Comparison of ENCODE assay signal across 24 cellular contexts in the genomic region with DNA sequence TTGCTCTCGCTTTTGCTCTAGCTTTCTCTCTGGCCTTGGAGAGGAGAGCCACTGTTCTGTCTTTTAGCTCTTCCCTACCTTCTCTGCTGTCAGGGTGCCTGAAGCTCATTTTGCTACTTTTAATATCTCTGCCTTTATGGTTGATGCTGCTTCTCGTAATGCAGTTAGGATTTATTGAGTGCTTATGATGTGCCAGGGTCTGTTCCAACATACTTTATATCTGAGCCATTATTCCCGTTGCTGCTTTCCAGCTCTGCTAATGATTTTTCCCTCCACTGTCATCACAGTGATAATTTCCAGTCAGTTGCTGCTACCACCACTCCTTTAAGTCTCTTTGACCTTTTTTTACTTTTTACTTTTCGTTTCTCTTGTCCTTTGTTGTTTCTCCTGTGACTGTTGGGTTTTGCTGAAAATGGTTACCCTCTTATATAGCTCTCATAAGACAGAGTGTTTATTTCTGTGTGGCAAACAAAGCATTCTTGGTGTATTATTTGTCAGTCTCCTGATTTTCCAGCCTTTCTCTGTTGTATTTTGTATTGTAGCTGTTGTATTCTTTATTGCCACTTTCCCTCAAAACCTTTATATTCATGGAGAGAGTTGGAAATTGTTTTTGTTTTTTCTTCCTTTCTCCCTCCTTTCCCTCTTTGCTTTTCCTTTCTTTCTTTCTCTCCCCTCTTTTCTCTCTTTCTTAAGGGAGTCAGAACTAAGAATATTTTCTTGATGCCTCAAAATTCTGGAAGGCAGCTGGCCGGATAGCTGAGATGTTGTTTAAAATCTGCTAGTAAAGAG. TPM values are rescaled to one million over a fixed set of nuclear protein-coding genes. Genes with fewer than 3 reads are reported as not detected.
DNase-seq lines count a peak whose midpoint lies in the region; ATAC-seq, FAIRE-seq and TF ChIP-seq lines count a peak whose summit lies in the region.
"Had no signal": no experiment of that assay in that cellular context is flagged by ENCODE, and none has a peak within 500 bp of the region (broad histone marks: within the 10 kb centered on the region; RNA-seq: fewer than 3 reads in every experiment).

No MANE protein-coding gene starts in this region.

- H4K20me1 ChIP-seq in astrocyte (ENCODE audit: insufficient read depth, low read length): no peaks in the 10 kb centered on the region

- no peak overlapping the region; the same call in 1 of the 2 replicates for H3K4me3 ChIP-seq in AG04450 (ENCODE audit: low read depth, low read length)
- H3K4me3 ChIP-seq in astrocyte (ENCODE audit: insufficient read depth, low read depth, low read length): no peak overlapping the region
- no peak overlapping the region for H3K4me3 ChIP-seq in left lung

- H3K9ac ChIP-seq in astrocyte (ENCODE audit: low read length): no peak overlapping the region
- H3K9ac ChIP-seq: parathyroid adenoma had no signal

- FAIRE-seq in GM12891 (lab: Jason Lieb, UNC) (peak; percentile 47), astrocyte (lab: Jason Lieb, UNC) (no peak)

- no peak overlapping the region for H3K4me3 Mint-ChIP-seq in astrocyte (ENCODE audit: unreplicated experiment)
- H3K4me3 Mint-ChIP-seq: activated naive CD4-positive, alpha-beta T cell treated with anti-CD3 and anti-CD28 coated beads for 36 hours; activated T-cell treated with anti-CD3 and anti-CD28 coated beads, Interleukin-2, amount 50 U/mL, for 4 hours; CD4-positive, alpha-beta T cell; memory B cell; naive thymus-derived CD8-positive, alpha-beta T cell had no signal

- H3K27ac ChIP-seq in AG04450 (ENCODE audit: low read depth, low read length) (peak overlapping the region; percentile 65), astrocyte (ENCODE audit: low read depth, low read length) (no peak overlapping the region), left lung (peak overlapping the region in 1 of 2 donors; percentile 76)
- H3K27ac ChIP-seq: parathyroid adenoma, RWPE1 had no signal

- peak; percentile 56 for ATAC-seq in left lung
- ATAC-seq in HG03469 (IDR thresholded peaks at IDR 0.05; ENCODE audit: unreplicated experiment): no peak
- ATAC-seq: activated T-cell treated with anti-CD3 and anti-CD28 coated beads, Interleukin-2, amount 50 U/mL, for 4 hours; naive thymus-derived CD8-positive, alpha-beta T cell had no signal

- H3K36me3 ChIP-seq in astrocyte (ENCODE audit: insufficient read depth, low read length): peaks cover 10% of the 10 kb centered on the region
- peaks cover 0 to 6% of the 10 kb centered on the region in 2 donors for H3K36me3 ChIP-seq in left lung

- H3K4me1 Mint-ChIP-seq in astrocyte (ENCODE audit: low read depth, unreplicated experiment): peaks cover 11% of the 10 kb centered on the region

- CTCF ChIA-PET in AG04450 (lab: Charles Lee): interaction anchor here (1.0 to 1.8 kb wide), 5 partner anchors 9 to 1122 kb away, joined by 3 to 8 read pairs (median 5); no protein-coding TSS in a partner anchor

- TF ChIP-seq CTCF in AG04450 (IDR thresholded peaks at IDR 0.05; ENCODE audit: low read depth, low read length) (no peak), astrocyte (IDR thresholded peaks at IDR 0.05; ENCODE audit: insufficient read depth, low read depth, low read length) (no peak), left lung (IDR thresholded peaks at IDR 0.05) (no peak)

- POLR2A ChIA-PET in AG04450 (lab: Yijun Ruan, JAX): interaction anchor here (0.6 kb wide), 1 partner anchor 991 kb away, joined by 6 read pairs; no protein-coding TSS in a partner anchor

- DNase-seq in AG04450 (ENCODE audit: low read depth, low spot score): no peak
- DNase-seq in GM12891 (ENCODE audit: insufficient read length, low spot score): no peak
- peak; percentile 6 for DNase-seq in astrocyte (ENCODE audit: low read depth)
- DNase-seq in left lung: no peak
- no peak for DNase-seq in OCI-M2 (lab: John Stamatoyannopoulos, UW; ENCODE audit: unreplicated experiment)
- no peak for DNase-seq in retina
- no peak for DNase-seq in putamen (ENCODE audit: low spot score)
- DNase-seq: ACHN; activated CD4-positive, CD25-positive, alpha-beta regulatory T cell; activated naive CD4-positive, alpha-beta T cell treated with anti-CD3 and anti-CD28 coated beads for 36 hours; activated T-cell treated with anti-CD3 and anti-CD28 coated beads, Interleukin-2, amount 50 U/mL, for 4 hours; CD4-positive, alpha-beta T cell; cerebellar nuclear complex; KBM-7; kidney glomerular epithelial cell; MM.1S; naive thymus-derived CD8-positive, alpha-beta T cell; NCI-H1436; NCI-H510A treated with DMSO at 0.1 percent for 48 hours; T1000 had no signal

- H3K36me3 Mint-ChIP-seq in astrocyte (ENCODE audit: low read depth, unreplicated experiment): no peaks in the 10 kb centered on the region

- no peak overlapping the region for H3K4me2 ChIP-seq in astrocyte (ENCODE audit: low read length)

- no peaks in the 10 kb centered on the region for H3K27me3 ChIP-seq in AG04450 (ENCODE audit: control insufficient read depth, insufficient read depth, low read length)
- no peaks in the 10 kb centered on the region for H3K27me3 ChIP-seq in astrocyte (ENCODE audit: insufficient read depth, low read length)
- no peaks in the 10 kb centered on the region for H3K27me3 ChIP-seq in left lung

- H3K79me2 ChIP-seq in astrocyte (ENCODE audit: insufficient read depth, low read length): no peaks in the 10 kb centered on the region
- H3K79me2 ChIP-seq: parathyroid adenoma had no signal

- no peaks in the 10 kb centered on the region for H3K9me3 Mint-ChIP-seq in astrocyte (ENCODE audit: unreplicated experiment)
- H3K9me3 Mint-ChIP-seq: activated naive CD4-positive, alpha-beta T cell treated with anti-CD3 and anti-CD28 coated beads for 36 hours; activated T-cell treated with anti-CD3 and anti-CD28 coated beads, Interleukin-2, amount 50 U/mL, for 4 hours; CD4-positive, alpha-beta T cell; memory B cell; naive thymus-derived CD8-positive, alpha-beta T cell had no signal

- H3K9me3 ChIP-seq in AG04450 (ENCODE audit: control insufficient read depth, insufficient read depth, low read length) (no peaks in the 10 kb centered on the region), astrocyte (ENCODE audit: insufficient read depth, low read depth, low read length) (no peaks in the 10 kb centered on the region), left lung (no peaks in the 10 kb centered on the region)

- no peak overlapping the region for H2AFZ ChIP-seq in astrocyte (ENCODE audit: low read depth, low read length)
- H2AFZ ChIP-seq: parathyroid adenoma had no signal

- H3K27ac Mint-ChIP-seq in astrocyte (ENCODE audit: unreplicated experiment): no peak overlapping the region
- H3K27ac Mint-ChIP-seq: activated naive CD4-positive, alpha-beta T cell treated with anti-CD3 and anti-CD28 coated beads for 36 hours; CD4-positive, alpha-beta T cell; memory B cell; naive thymus-derived CD8-positive, alpha-beta T cell had no signal

- no peaks in the 10 kb centered on the region for H3K27me3 Mint-ChIP-seq in astrocyte (ENCODE audit: low read depth, unreplicated experiment)
- H3K27me3 Mint-ChIP-seq: CD4-positive, alpha-beta T cell; memory B cell; naive thymus-derived CD8-positive, alpha-beta T cell had no signal

- no peaks in the 10 kb centered on the region for H3K4me1 ChIP-seq in astrocyte (ENCODE audit: insufficient read depth, low read length)
- H3K4me1 ChIP-seq in left lung: peaks cover 0 to 6% of the 10 kb centered on the region in 2 donors
- H3K4me1 ChIP-seq: parathyroid adenoma had no signal

- TF ChIP-seq POLR2A in GM12891 (IDR thresholded peaks at IDR 0.05; ENCODE audit: low read depth, low read length): no peak

- intact Hi-C loops in left lung (cut with DNase I): no loop called here

TF ChIP-seq in GM12891, 5 proteins besides CTCF, POLR2A, EP300 and RAD21:
- TF ChIP-seq TAF1 (IDR thresholded peaks at IDR 0.05; ENCODE audit: low read depth, low read length) (no peak), POU2F2 (IDR thresholded peaks at IDR 0.05; ENCODE audit: low read depth, low read length) (no peak), POLR2AphosphoS5 (IDR thresholded peaks at IDR 0.05; ENCODE audit: low read depth, low read length) (no peak), SPI1 (IDR thresholded peaks at IDR 0.05; ENCODE audit: low read depth, low read length) (no peak)

RNA-seq across cellular contexts. Expression of a gene that starts 37.4 kb away (rescaled TPM):
- 32.6 and 48.6 TPM in 2 replicates for polyA plus RNA-seq in AG04450 (2011; rRNA removed)
- polyA minus RNA-seq in AG04450 (2011; rRNA and poly(A)+ RNA removed): 18.6 and 35.4 TPM in 2 replicates
- polyA plus RNA-seq in GM12891 (2012; ENCODE audit: low read depth, missing spikeins): 7.0 TPM
- total RNA-seq in astrocyte: 67.0 and 84.0 TPM in 2 replicates
- 10 to 100 TPM; 33.8 to 40.2 TPM for total RNA-seq in left lung
